In genomic region chrX:81957900-81958545, GRCh38 we compare ENCODE assay signal across 11 cellular contexts.
DNase-seq lines count a peak whose midpoint lies in the region; ATAC-seq, FAIRE-seq and TF ChIP-seq lines count a peak whose summit lies in the region.
"Had no signal": no experiment of that assay in that cellular context is flagged by ENCODE, and none has a peak within 500 bp of the region (broad histone marks: within the 10 kb centered on the region; RNA-seq: fewer than 3 reads in every experiment).

No MANE protein-coding gene starts in this region.

- no peaks in the 10 kb centered on the region for H3K4me1 ChIP-seq in CD8-positive, alpha-beta T cell (ENCODE audit: insufficient read depth, low read length)

- no peaks in the 10 kb centered on the region for H3K9me3 Mint-ChIP-seq in CD8-positive, alpha-beta T cell

- H3K4me1 Mint-ChIP-seq in CD8-positive, alpha-beta T cell (ENCODE audit: low read depth) = no peaks in the 10 kb centered on the region
- H3K4me1 Mint-ChIP-seq: natural killer cell had no signal

- H3K9me3 ChIP-seq in CD8-positive, alpha-beta T cell (ENCODE audit: low read length) = no peaks in the 10 kb centered on the region

- peak; percentile 30 for TF ChIP-seq CTCF in D721Med (IDR thresholded peaks at IDR 0.05; ENCODE audit: insufficient read depth, missing control alignments)
- TF ChIP-seq CTCF in CD8-positive, alpha-beta T cell (IDR thresholded peaks at IDR 0.05) = no peak

- POLR2A ChIA-PET in CD8-positive, alpha-beta T cell (lab: Charles Lee) = no interaction called here

- DNase-seq in D721Med (ENCODE audit: insufficient read length, low spot score) (no peak), NCI-H460 (ENCODE audit: extremely low read depth, low read depth) (peak; percentile 30), erythroblast (lab: John Stamatoyannopoulos, UW) (peak; percentile 2 to 22), ureter (ENCODE audit: low spot score) (no peak), DMS153 (lab: John Stamatoyannopoulos, UW) (no peak), occipital lobe (lab: John Stamatoyannopoulos, UW) (no peak)
- no peak for DNase-seq in CD8-positive, alpha-beta T cell
- DNase-seq: natural killer cell had no signal

- H3K36me3 ChIP-seq in CD8-positive, alpha-beta T cell (ENCODE audit: insufficient read depth, low read length) = no peaks in the 10 kb centered on the region

- H3K27ac Mint-ChIP-seq in CD8-positive, alpha-beta T cell = no peak overlapping the region
- H3K27ac Mint-ChIP-seq: activated naive CD8-positive, alpha-beta T cell; natural killer cell had no signal

- no peak overlapping the region for H3K4me3 Mint-ChIP-seq in CD8-positive, alpha-beta T cell
- H3K4me3 Mint-ChIP-seq: activated naive CD8-positive, alpha-beta T cell; natural killer cell had no signal

- no peak for FAIRE-seq in D721Med (lab: Jason Lieb, UNC)

- H3K27ac ChIP-seq in CD8-positive, alpha-beta T cell (ENCODE audit: low read depth, low read length) = no peak overlapping the region

- peak; percentile 68 for ATAC-seq in GM19468 (IDR thresholded peaks at IDR 0.05; ENCODE audit: extremely low read depth, unreplicated experiment)
- no peak for ATAC-seq in CD8-positive, alpha-beta T cell
- ATAC-seq: HCT116 had no signal

- H3K4me3 ChIP-seq in CD8-positive, alpha-beta T cell (ENCODE audit: low read depth, low read length) = no peak overlapping the region

- no peak for TF ChIP-seq POLR2A in erythroblast (IDR thresholded peaks at IDR 0.05; ENCODE audit: low read length)

- H3K27me3 Mint-ChIP-seq in CD8-positive, alpha-beta T cell (ENCODE audit: low read depth) = no peaks in the 10 kb centered on the region
- H3K27me3 Mint-ChIP-seq: activated naive CD8-positive, alpha-beta T cell had no signal

- H3K27me3 ChIP-seq in CD8-positive, alpha-beta T cell (ENCODE audit: insufficient read depth, low read length) = no peaks in the 10 kb centered on the region

- no peaks in the 10 kb centered on the region for H3K36me3 Mint-ChIP-seq in CD8-positive, alpha-beta T cell
- H3K36me3 Mint-ChIP-seq: activated naive CD8-positive, alpha-beta T cell; natural killer cell had no signal

- intact Hi-C loops in CD8-positive, alpha-beta T cell (cut with DNase I, micrococcal nuclease) = loop anchor here in 1 of 2 experiments (5.0 kb wide), 2 partner anchors 719 to 1679 kb away; no protein-coding TSS in a partner anchor

- CTCF ChIA-PET in CD8-positive, alpha-beta T cell (lab: Charles Lee) = interaction anchor here (0.6 kb wide), 1 partner anchor 735 kb away, joined by 3 read pairs; no protein-coding TSS in a partner anchor

Comparison
In these comparisons a context has a peak if more than half of its experiments do, and no peak if none do; other contexts are left out.
1. DNase-seq: peak in NCI-H460 (single experiment) and erythroblast (2 of 2); none in D721Med (single experiment), ureter (single experiment), CD8-positive, alpha-beta T cell (0 of 7), DMS153 (single experiment) and occipital lobe (single experiment).